ENCODE assay signal across 16 cellular contexts in the genomic region with DNA sequence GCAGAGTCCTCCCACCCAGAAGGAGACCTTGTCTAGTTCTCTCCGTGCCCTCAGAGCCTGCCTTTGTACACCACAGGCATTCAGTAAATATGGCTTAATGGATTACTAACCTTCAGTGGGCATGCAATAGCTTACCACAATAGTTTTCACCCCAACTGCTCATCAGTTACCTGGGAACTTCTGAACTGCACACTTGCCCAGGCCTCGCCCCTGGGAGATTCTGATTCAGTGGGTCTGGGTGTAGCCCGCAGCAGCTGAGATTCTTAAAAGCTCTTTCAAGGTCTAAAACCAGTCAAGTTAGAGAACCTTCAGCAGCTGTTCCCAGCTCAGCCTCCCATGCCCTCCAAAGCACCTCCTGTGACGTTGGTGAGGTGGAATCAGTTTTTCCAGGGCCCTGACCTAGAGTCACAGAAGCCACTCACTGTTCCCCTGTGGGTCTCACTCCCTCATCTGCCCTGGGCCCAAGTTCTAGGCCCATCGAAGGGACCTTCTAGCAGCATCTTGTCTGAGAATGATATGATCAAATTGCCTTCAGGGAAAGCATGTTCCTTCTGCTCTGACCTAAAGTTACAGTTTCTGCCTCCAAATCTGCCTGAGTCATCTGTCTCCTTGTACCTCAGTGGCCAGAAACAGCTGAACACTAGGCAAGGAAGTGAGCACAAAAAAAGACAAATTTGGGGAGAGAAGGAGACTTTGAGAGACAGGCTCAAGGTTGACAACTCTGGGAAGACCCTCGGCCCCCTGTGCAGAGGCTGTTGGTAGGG. TPM values are rescaled to one million over a fixed set of nuclear protein-coding genes. Genes with fewer than 3 reads are reported as not detected.
DNase-seq lines count a peak whose midpoint lies in the region; FAIRE-seq and TF ChIP-seq lines count a peak whose summit lies in the region.
"Had no signal": no experiment of that assay in that cellular context is flagged by ENCODE, and none has a peak within 500 bp of the region (broad histone marks: within the 10 kb centered on the region; RNA-seq: fewer than 3 reads in every experiment).

No MANE protein-coding gene starts in this region.

- H3K27ac ChIP-seq in astrocyte (ENCODE audit: low read depth, low read length): no peak overlapping the region
- H3K27ac ChIP-seq: lower lobe of right lung had no signal

- no peaks in the 10 kb centered on the region for H3K9me3 ChIP-seq in astrocyte (ENCODE audit: insufficient read depth, low read depth, low read length)
- H3K9me3 ChIP-seq: lower lobe of right lung had no signal

- H4K20me1 ChIP-seq in astrocyte (ENCODE audit: insufficient read depth, low read length): peaks cover 68% of the 10 kb centered on the region

- H3K9ac ChIP-seq in astrocyte (ENCODE audit: low read length): no peak overlapping the region

- no peak overlapping the region for H2AFZ ChIP-seq in astrocyte (ENCODE audit: low read depth, low read length)

- no peak overlapping the region for H3K4me2 ChIP-seq in astrocyte (ENCODE audit: low read length)

- no peaks in the 10 kb centered on the region for H3K27me3 ChIP-seq in astrocyte (ENCODE audit: insufficient read depth, low read length)

- DNase-seq in HK-2 (ENCODE audit: unreplicated experiment): peak; percentile 47
- peak; percentile 54 for DNase-seq in astrocyte (ENCODE audit: low read depth)
- DNase-seq in glomerular visceral epithelial cell (ENCODE audit: extremely low spot score): peak; percentile 93
- DNase-seq in skeletal muscle cell (ENCODE audit: low read depth): peak; percentile 31
- no peak for DNase-seq in hepatic stellate cell (ENCODE audit: low spot score)
- no peak for DNase-seq in NCI-H748 (lab: John Stamatoyannopoulos, UW; ENCODE audit: unreplicated experiment)
- DNase-seq in foreskin melanocyte: no peak
- no peak for DNase-seq in NCI-H2196 (lab: John Stamatoyannopoulos, UW; ENCODE audit: unreplicated experiment)
- DNase-seq: activated CD4-positive, alpha-beta memory T cell treated with anti-CD3 and anti-CD28 coated beads for 36 hours; activated gamma-delta T cell; CD4-positive, CD25-positive, alpha-beta regulatory T cell; Kasumi-1; lower lobe of right lung; nucleus accumbens; stimulated activated naive B cell treated with anti-CD40 and anti-IgM and Interleukin-4, amounts not matched to agents 10 μg/mL and 1 μg/mL and 100 μg/mL, for 72 hours had no signal

- H3K27ac Mint-ChIP-seq in astrocyte (ENCODE audit: unreplicated experiment): peak overlapping the region; percentile 23
- H3K27ac Mint-ChIP-seq: activated CD4-positive, alpha-beta memory T cell treated with anti-CD3 and anti-CD28 coated beads for 36 hours; CD4-positive, CD25-positive, alpha-beta regulatory T cell; stimulated activated naive B cell treated with anti-CD40 and anti-IgM and Interleukin-4, amounts not matched to agents 10 μg/mL and 1 μg/mL and 100 μg/mL, for 72 hours; T-helper 1 cell treated with Interleukin-12 subunit alpha and Interleukin-12 subunit beta and Interleukin-4 antibody, amounts not matched to agents 30 μg/mL and 1 μg/mL, for 36 hours had no signal

- no peak for TF ChIP-seq CTCF in astrocyte (IDR thresholded peaks at IDR 0.05; ENCODE audit: insufficient read depth, low read depth, low read length)

- H3K9me3 Mint-ChIP-seq in astrocyte (ENCODE audit: unreplicated experiment): no peaks in the 10 kb centered on the region
- H3K9me3 Mint-ChIP-seq: activated CD4-positive, alpha-beta memory T cell treated with anti-CD3 and anti-CD28 coated beads for 36 hours; CD4-positive, CD25-positive, alpha-beta regulatory T cell; stimulated activated naive B cell treated with anti-CD40 and anti-IgM and Interleukin-4, amounts not matched to agents 10 μg/mL and 1 μg/mL and 100 μg/mL, for 72 hours; T-helper 1 cell treated with Interleukin-12 subunit alpha and Interleukin-12 subunit beta and Interleukin-4 antibody, amounts not matched to agents 30 μg/mL and 1 μg/mL, for 36 hours had no signal

- no peak overlapping the region for H3K4me3 Mint-ChIP-seq in astrocyte (ENCODE audit: unreplicated experiment)
- H3K4me3 Mint-ChIP-seq: activated CD4-positive, alpha-beta memory T cell treated with anti-CD3 and anti-CD28 coated beads for 36 hours; CD4-positive, CD25-positive, alpha-beta regulatory T cell; stimulated activated naive B cell treated with anti-CD40 and anti-IgM and Interleukin-4, amounts not matched to agents 10 μg/mL and 1 μg/mL and 100 μg/mL, for 72 hours; T-helper 1 cell treated with Interleukin-12 subunit alpha and Interleukin-12 subunit beta and Interleukin-4 antibody, amounts not matched to agents 30 μg/mL and 1 μg/mL, for 36 hours had no signal

- peaks cover 18% of the 10 kb centered on the region for H3K4me1 ChIP-seq in astrocyte (ENCODE audit: insufficient read depth, low read length)

- H3K36me3 Mint-ChIP-seq in astrocyte (ENCODE audit: low read depth, unreplicated experiment): peaks cover 11% of the 10 kb centered on the region
- H3K36me3 Mint-ChIP-seq: activated CD4-positive, alpha-beta memory T cell treated with anti-CD3 and anti-CD28 coated beads for 36 hours; CD4-positive, CD25-positive, alpha-beta regulatory T cell; stimulated activated naive B cell treated with anti-CD40 and anti-IgM and Interleukin-4, amounts not matched to agents 10 μg/mL and 1 μg/mL and 100 μg/mL, for 72 hours had no signal

- no peaks in the 10 kb centered on the region for H3K27me3 Mint-ChIP-seq in astrocyte (ENCODE audit: low read depth, unreplicated experiment)

- H3K4me3 ChIP-seq in astrocyte (ENCODE audit: insufficient read depth, low read depth, low read length) (no peak overlapping the region), skeletal muscle cell (ENCODE audit: low read depth, low read length) (no peak overlapping the region)
- H3K4me3 ChIP-seq: lower lobe of right lung had no signal

- peaks cover 39% of the 10 kb centered on the region for H3K4me1 Mint-ChIP-seq in astrocyte (ENCODE audit: low read depth, unreplicated experiment)
- H3K4me1 Mint-ChIP-seq: stimulated activated naive B cell treated with anti-CD40 and anti-IgM and Interleukin-4, amounts not matched to agents 10 μg/mL and 1 μg/mL and 100 μg/mL, for 72 hours had no signal

- FAIRE-seq in astrocyte (lab: Jason Lieb, UNC): no peak

- H3K79me2 ChIP-seq in astrocyte (ENCODE audit: insufficient read depth, low read length): no peaks in the 10 kb centered on the region

- H3K36me3 ChIP-seq in astrocyte (ENCODE audit: insufficient read depth, low read length): no peaks in the 10 kb centered on the region
- H3K36me3 ChIP-seq: lower lobe of right lung had no signal

RNA-seq across cellular contexts. Expression of a gene that starts 10.8 kb away (rescaled TPM):
- 32.1 and 33.5 TPM in 2 replicates for total RNA-seq in astrocyte

RNA-seq across cellular contexts. Expression of a gene that starts 48.7 kb away (rescaled TPM):
- 3.3 and 3.4 TPM in 2 replicates for total RNA-seq in astrocyte

RNA-seq across cellular contexts. Expression of a gene that starts 57.8 kb away (rescaled TPM):
- 0.11 TPM in 1 of 2 replicates, not detected in the other for total RNA-seq in astrocyte

Comparison
In these comparisons a context has a peak if more than half of its experiments do, and no peak if none do; other contexts are left out.
1. DNase-seq: peak in HK-2 (single experiment), astrocyte (single experiment), glomerular visceral epithelial cell (single experiment) and skeletal muscle cell (single experiment); none in hepatic stellate cell (single experiment), NCI-H748 (single experiment), foreskin melanocyte (single experiment) and NCI-H2196 (single experiment).